ENCODE assay signal across 8 cellular contexts in the genomic region with DNA sequence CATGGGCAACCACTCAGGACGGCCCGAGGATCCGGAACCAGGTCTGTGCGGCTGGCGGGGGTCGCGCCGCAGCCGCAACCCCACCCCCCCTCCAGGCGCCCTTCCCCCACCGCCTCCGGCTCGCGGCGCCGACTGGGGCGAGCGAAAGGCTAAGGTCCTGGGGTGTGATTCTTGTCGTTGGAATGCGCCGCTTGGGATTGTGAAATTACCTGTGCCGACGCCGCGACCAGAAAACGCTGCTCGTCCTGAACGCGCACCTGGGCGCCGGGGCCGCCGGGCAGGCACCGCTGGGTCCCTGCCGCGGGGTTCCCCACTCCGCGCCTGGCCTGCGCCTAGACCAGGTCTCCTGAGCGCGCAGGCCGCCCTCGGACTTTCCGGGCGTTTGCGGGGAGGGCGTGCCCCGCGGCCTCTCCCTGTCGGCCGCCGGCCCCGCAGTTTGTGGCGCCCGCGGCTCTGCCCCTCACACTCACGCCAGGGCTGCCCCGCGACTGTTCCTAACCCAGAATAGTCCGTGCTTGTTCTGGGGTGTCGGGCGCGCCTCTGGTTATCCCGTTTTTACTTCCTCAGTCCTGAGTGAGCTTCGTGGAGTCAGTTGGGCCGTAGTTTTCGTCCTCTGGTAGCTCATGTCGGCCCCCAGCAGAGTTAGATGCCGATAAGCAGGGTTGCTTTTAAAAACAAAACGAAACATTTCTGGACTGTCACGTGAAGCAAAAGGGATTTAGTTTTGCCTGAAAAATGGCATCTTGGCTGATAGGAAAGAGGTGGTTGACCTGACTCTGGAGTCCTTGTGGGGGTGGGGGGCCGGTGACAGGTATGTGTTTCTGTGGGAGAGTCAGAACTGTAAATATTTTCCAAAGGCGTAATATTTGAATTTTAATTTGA.
A peak's percentile ranks its signal among the peaks of the same experiment; 100 is the strongest.
DNase-seq lines count a peak whose midpoint lies in the region; ATAC-seq, FAIRE-seq and TF ChIP-seq lines count a peak whose summit lies in the region.

No MANE protein-coding gene starts in this region.

- H3K27me3 ChIP-seq in gastrocnemius medialis: peaks cover 16 to 20% (median 16%) of the 10 kb centered on the region in 3 donors

- TF ChIP-seq CTCF in gastrocnemius medialis (IDR thresholded peaks at IDR 0.05 in 4 of 5, conservative IDR thresholded peaks at IDR 0.05 in 1 of 5) (no peak), D721Med (IDR thresholded peaks at IDR 0.05; ENCODE audit: insufficient read depth, missing control alignments) (no peak)

- ATAC-seq in HG02678 (IDR thresholded peaks at IDR 0.05; ENCODE audit: unreplicated experiment) (peak; percentile 29), gastrocnemius medialis (peak; percentile 42 to 45)

- no peaks in the 10 kb centered on the region for H3K9me3 ChIP-seq in gastrocnemius medialis

- H3K4me3 ChIP-seq in iPS-11a (ENCODE audit: low read depth, low read length): peak overlapping the region; percentile 78
- peak overlapping the region; percentile 54 to 74 (median 62) for H3K4me3 ChIP-seq in gastrocnemius medialis

- no peak for FAIRE-seq in D721Med (lab: Jason Lieb, UNC)

- no peaks in the 10 kb centered on the region for H3K36me3 ChIP-seq in gastrocnemius medialis

- intact Hi-C loops in gastrocnemius medialis (cut with DNase I; ENCODE audit: low total_unique reads): no loop called here

- DNase-seq in activated T-cell treated with anti-CD3 and anti-CD28 coated beads for 48 hours (ENCODE audit: low read depth) (peak; percentile 14), activated T-cell treated with anti-CD3 and anti-CD28 coated beads for 4 hours (no peak), NCI-H510A (lab: John Stamatoyannopoulos, UW) (peak; percentile 63), amniotic epithelial cell (ENCODE audit: low read depth) (peak; percentile 60), gastrocnemius medialis (no peak), D721Med (ENCODE audit: insufficient read length, low spot score) (no peak)

- peaks cover 6 to 14% of the 10 kb centered on the region in 2 donors for H3K4me1 ChIP-seq in gastrocnemius medialis

- H3K27ac ChIP-seq in gastrocnemius medialis: no peak overlapping the region

- no peak for TF ChIP-seq POLR2A in gastrocnemius medialis (IDR thresholded peaks at IDR 0.05)

- in situ Hi-C loops in gastrocnemius medialis (cut with MboI; ENCODE audit: low sequenced_read_pairs in 4 of 4): no loop called here

Comparison
In these comparisons a context has a peak if more than half of its experiments do, and no peak if none do; other contexts are left out.
1. DNase-seq: peak in activated T-cell treated with anti-CD3 and anti-CD28 coated beads for 48 hours (single experiment), NCI-H510A (single experiment) and amniotic epithelial cell (single experiment); none in activated T-cell treated with anti-CD3 and anti-CD28 coated beads for 4 hours (single experiment), gastrocnemius medialis (0 of 2) and D721Med (single experiment).